ENCODE assay signal across 1 cellular context in genomic region chr11:18321991-18322711, GRCh38.
A peak's percentile ranks its signal among the peaks of the same experiment; 100 is the strongest.
TF ChIP-seq lines count a peak whose summit lies in the region.

Gene GTF2H1, plus strand, starts transcription at chr11:18322567. Its CDS starts 10,508 bp downstream, at chr11:18333075.
Gene HPS5, minus strand, starts transcription at chr11:18322140. Its CDS starts 4,282 bp downstream, at chr11:18317858.

TF ChIP-seq in K562, 482 proteins besides CTCF, POLR2A, EP300 and RAD21 (continued from another document and continues in another):
- TF ChIP-seq PATZ1 (CRISPR knock-in tag; IDR thresholded peaks at IDR 0.05; ENCODE audit: borderline replicate concordance) (0 out of 2 replicates have a peak, but pooled peaks have one; percentile 9), STAT6 (CRISPR knock-in tag; IDR thresholded peaks at IDR 0.05) (peak; percentile 99), NR2C1 (IDR thresholded peaks at IDR 0.05) (peak; percentile 80), NR2C1 (tag; IDR thresholded peaks at IDR 0.05) (peak; percentile 20; the same call in 1 of the 2 replicates), ZBTB1 (CRISPR knock-in tag; IDR thresholded peaks at IDR 0.05; ENCODE audit: borderline replicate concordance, low read depth) (peak; percentile 77; the same call in 1 of the 2 replicates), JUND (IDR thresholded peaks at IDR 0.05; ENCODE audit: borderline replicate concordance, low read depth, low read length) (peak; percentile 94), JUND (tag; IDR thresholded peaks at IDR 0.05; ENCODE audit: borderline replicate concordance, low read depth, low read length) (peak; percentile 96), ZBTB40 (IDR thresholded peaks at IDR 0.05) (peak; percentile 94), ZBTB40 (CRISPR knock-in tag; IDR thresholded peaks at IDR 0.05) (no peak), YY1 (IDR thresholded peaks at IDR 0.05; ENCODE audit: borderline replicate concordance in 1 of 3, control insufficient read depth in 1 of 3, extremely low read depth in 1 of 3, insufficient read depth in 3 of 3, insufficient read length in 1 of 3, insufficient replicate concordance in 2 of 3, low read depth in 1 of 3, low read length in 2 of 3) (peak; percentile 89 to 96 (median 96)), NR4A1 (CRISPR knock-in tag; IDR thresholded peaks at IDR 0.05) (peak; percentile 64), NR4A1 (tag; IDR thresholded peaks at IDR 0.05) (peak; percentile 69), SIN3A (IDR thresholded peaks at IDR 0.05; ENCODE audit: borderline replicate concordance in 2 of 2, control insufficient read depth in 1 of 2, low read depth in 2 of 2, low read length in 2 of 2) (peak in 1 of 2 experiments; percentile 88; a peak in 2 of 4 replicates), KDM2B (CRISPR knock-in tag; IDR thresholded peaks at IDR 0.05) (0 out of 2 replicates have a peak, but pooled peaks have one; percentile 16), ZHX1 (conservative IDR thresholded peaks at IDR 0.05; ENCODE audit: low read length) (peak; percentile 77), FOXJ2 (tag; IDR thresholded peaks at IDR 0.05) (peak; percentile 79; the same call in 1 of the 2 replicates), DPF2 (IDR thresholded peaks at IDR 0.05) (peak; percentile 65), MTA1 (IDR thresholded peaks at IDR 0.05; ENCODE audit: borderline replicate concordance) (peak; percentile 97), BRD4 (IDR thresholded peaks at IDR 0.05) (peak; percentile 61; the same call in 1 of the 2 replicates), ZNF511 (CRISPR knock-in tag; IDR thresholded peaks at IDR 0.05) (peak; percentile 96), SMARCC2 (IDR thresholded peaks at IDR 0.05; ENCODE audit: low read depth) (no peak; the same call in 1 of the 2 replicates), TARDBP (IDR thresholded peaks at IDR 0.05) (0 out of 2 replicates have a peak, but pooled peaks have one; percentile 27), NCOA4 (IDR thresholded peaks at IDR 0.05; ENCODE audit: partially characterized antibody) (no peak), TBP (optimal IDR thresholded peaks at IDR 0.05; ENCODE audit: low read depth, low read length) (peak; percentile 92), ZFP91 (CRISPR knock-in tag; IDR thresholded peaks at IDR 0.05) (no peak), FOSL1 (tag; conservative IDR thresholded peaks at IDR 0.05) (peak; percentile 77), MITF (IDR thresholded peaks at IDR 0.05) (peak; percentile 93), UBTF (IDR thresholded peaks at IDR 0.05; ENCODE audit: borderline replicate concordance in 1 of 2, low read depth in 2 of 2, low read length in 2 of 2) (peak; percentile 90 to 96; a peak in 3 of 4 replicates), CCNT2 (IDR thresholded peaks at IDR 0.05; ENCODE audit: borderline replicate concordance, extremely low read depth, insufficient read length, low read depth, low read length) (peak; percentile 65)
